ENCODE assay signal across 19 cellular contexts in the genomic region with DNA sequence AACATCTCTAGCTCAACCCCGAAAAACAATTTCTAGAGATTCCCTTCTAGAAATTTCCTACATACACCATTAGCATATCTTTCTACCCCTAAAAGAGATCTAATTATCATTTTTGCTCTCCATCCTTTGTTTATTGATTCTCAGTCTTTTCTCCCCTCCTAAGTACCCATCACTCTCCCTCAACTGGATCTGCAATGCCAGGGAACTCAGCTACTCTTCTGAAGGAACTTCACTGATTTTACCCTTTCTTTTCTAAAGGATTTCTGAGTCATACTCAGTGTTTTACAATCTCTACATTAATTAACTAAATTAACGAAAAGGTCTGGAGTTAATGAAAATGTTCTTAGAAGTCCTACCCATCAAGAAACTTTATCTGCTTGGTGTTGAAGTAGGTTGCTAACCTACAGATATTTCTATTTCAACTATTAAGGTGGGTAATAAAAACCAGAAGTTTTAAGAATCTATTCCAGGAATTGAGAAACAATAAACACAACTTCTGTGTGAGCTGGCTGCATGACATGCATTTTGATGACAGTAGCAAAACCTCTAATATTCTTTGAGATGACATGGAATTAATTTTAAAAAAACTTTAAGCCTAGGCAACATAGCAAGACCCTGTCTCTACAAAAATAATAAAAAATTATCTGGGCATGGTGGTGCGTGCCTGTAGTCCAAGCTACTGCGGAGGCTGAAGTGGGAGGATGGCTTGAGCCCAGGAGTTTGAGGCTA.
"Had no signal": no experiment of that assay in that cellular context is flagged by ENCODE, and none has a peak within 500 bp of the region (broad histone marks: within the 10 kb centered on the region; RNA-seq: fewer than 3 reads in every experiment).

No MANE protein-coding gene starts in this region.

- H3K27ac ChIP-seq: adrenal gland, gastroesophageal sphincter, heart right ventricle, SK-N-MC, testis, WERI-Rb-1 had no signal

- DNase-seq: activated CD4-positive, alpha-beta T cell treated with anti-CD3 and anti-CD28 coated beads for 48 hours; activated CD8-positive, alpha-beta memory T cell treated with anti-CD3 and anti-CD28 coated beads for 24 hours; activated naive CD4-positive, alpha-beta T cell treated with Interleukin-2 at 50 U/mL for 16 hours; adrenal gland; erythroblast; heart right ventricle; left colon; posterior cingulate gyrus; right cardiac atrium; small intestine; stimulated activated CD4-positive, alpha-beta T cell treated with anti-CD3 and anti-CD28 coated beads, Interleukin-4, amount 100 ng/mL, for 4 hours; stimulated activated CD8-positive, alpha-beta memory T cell treated with anti-CD3 and anti-CD28 coated beads, Interleukin-4, amount 100 ng/mL, for 48 hours; stimulated activated naive CD8-positive, alpha-beta T cell treated with anti-CD3 and anti-CD28 coated beads, Interleukin-15, Interleukin-2, amounts not matched to agents 100 U/mL and 50 U/mL, for 24 hours; testis; upper lobe of left lung; WERI-Rb-1 had no signal

- ATAC-seq: gastroesophageal sphincter; heart right ventricle; left colon; right cardiac atrium; stimulated activated naive CD8-positive, alpha-beta T cell treated with anti-CD3 and anti-CD28 coated beads, Interleukin-15, Interleukin-2, amounts not matched to agents 100 U/mL and 50 U/mL, for 24 hours had no signal

- H3K9me3 ChIP-seq: adrenal gland, gastroesophageal sphincter, heart right ventricle, testis, upper lobe of left lung had no signal

- H3K36me3 ChIP-seq: adrenal gland, gastroesophageal sphincter, heart right ventricle, upper lobe of left lung had no signal

- H3K4me3 ChIP-seq: adrenal gland, gastroesophageal sphincter, heart right ventricle, lung, SK-N-MC, testis, upper lobe of left lung had no signal

- H3K27me3 ChIP-seq: adrenal gland, gastroesophageal sphincter, heart right ventricle, testis, upper lobe of left lung had no signal
